18 cellular contexts compared by ENCODE assay signal in genomic region chr2:132747046-132747445, GRCh38.
DNase-seq lines count a peak whose midpoint lies in the region; ATAC-seq and TF ChIP-seq lines count a peak whose summit lies in the region.
"Had no signal": no experiment of that assay in that cellular context is flagged by ENCODE, and none has a peak within 500 bp of the region (broad histone marks: within the 10 kb centered on the region; RNA-seq: fewer than 3 reads in every experiment).

No MANE protein-coding gene starts in this region.

- peaks cover 14% of the 10 kb centered on the region for H3K4me1 ChIP-seq in BLaER1
- no peaks in the 10 kb centered on the region for H3K4me1 ChIP-seq in naive thymus-derived CD4-positive, alpha-beta T cell (ENCODE audit: control insufficient read depth in 2 of 2, insufficient read depth in 2 of 2, low read length in 2 of 2)
- H3K4me1 ChIP-seq: HAP-1 had no signal

- H3K36me3 ChIP-seq in BLaER1, result no peaks in the 10 kb centered on the region
- H3K36me3 ChIP-seq in naive thymus-derived CD4-positive, alpha-beta T cell (ENCODE audit: control insufficient read depth in 2 of 3, insufficient read depth in 3 of 3, low read length in 3 of 3), result no peaks in the 10 kb centered on the region
- H3K36me3 ChIP-seq: HAP-1 had no signal

- H3K27me3 ChIP-seq in BLaER1, result no peaks in the 10 kb centered on the region
- H3K27me3 ChIP-seq in naive thymus-derived CD4-positive, alpha-beta T cell (ENCODE audit: control insufficient read depth in 2 of 2, insufficient read depth in 2 of 2, low read length in 2 of 2), result no peaks in the 10 kb centered on the region

- CTCF ChIA-PET in naive thymus-derived CD4-positive, alpha-beta T cell (lab: Charles Lee), result no interaction called here

- ATAC-seq in GM19023 (IDR thresholded peaks at IDR 0.05; ENCODE audit: unreplicated experiment), result peak; percentile 78
- ATAC-seq in GM21515 (IDR thresholded peaks at IDR 0.05; ENCODE audit: unreplicated experiment), result peak; percentile 73
- ATAC-seq in HG03095 (IDR thresholded peaks at IDR 0.05; ENCODE audit: unreplicated experiment), result peak; percentile 67
- ATAC-seq in naive thymus-derived CD4-positive, alpha-beta T cell, result no peak

- POLR2A ChIA-PET in naive thymus-derived CD4-positive, alpha-beta T cell (lab: Charles Lee), result no interaction called here

- H4K20me1 ChIP-seq in BLaER1, result no peaks in the 10 kb centered on the region

- H3K9ac ChIP-seq in BLaER1, result no peak overlapping the region

- TF ChIP-seq CTCF in chondrocyte (IDR thresholded peaks at IDR 0.05), result no peak

- H3K4me2 ChIP-seq in BLaER1, result peak overlapping the region; percentile 21
- H3K4me2 ChIP-seq: PC-9 had no signal

- H3K9me3 ChIP-seq in BLaER1, result no peaks in the 10 kb centered on the region
- no peaks in the 10 kb centered on the region for H3K9me3 ChIP-seq in naive thymus-derived CD4-positive, alpha-beta T cell (ENCODE audit: control insufficient read depth in 2 of 3, low read length in 3 of 3)
- H3K9me3 ChIP-seq: HAP-1 had no signal

- no peak overlapping the region for H3K27ac Mint-ChIP-seq in naive thymus-derived CD4-positive, alpha-beta T cell
- H3K27ac Mint-ChIP-seq in chondrocyte (ENCODE audit: unreplicated experiment), result no peak overlapping the region

- intact Hi-C loops in naive thymus-derived CD4-positive, alpha-beta T cell (cut with micrococcal nuclease), result no loop called here

- peaks cover 0 to 5% (median 0%) of the 10 kb centered on the region in 5 donors for H3K27me3 Mint-ChIP-seq in naive thymus-derived CD4-positive, alpha-beta T cell
- no peaks in the 10 kb centered on the region for H3K27me3 Mint-ChIP-seq in chondrocyte (ENCODE audit: low read depth)

- DNase-seq in NCI-H345 treated with DMSO at 0.1 percent for 48 hours (lab: John Stamatoyannopoulos, UW; ENCODE audit: unreplicated experiment) (no peak), NCI-H748 treated with DMSO at 0.1 percent for 48 hours (lab: John Stamatoyannopoulos, UW) (no peak), chondrocyte (ENCODE audit: low spot score) (no peak)
- no peak for DNase-seq in naive thymus-derived CD4-positive, alpha-beta T cell
- DNase-seq: activated effector memory CD4-positive, alpha-beta T cell treated with anti-CD3 and anti-CD28 coated beads, Interleukin-2, amount 50 U/mL, for 16 hours; aorta; NCI-H146; PC-9; small intestine; stimulated activated naive CD4-positive, alpha-beta T cell had no signal

- H3K4me3 Mint-ChIP-seq in naive thymus-derived CD4-positive, alpha-beta T cell, result no peak overlapping the region
- no peak overlapping the region for H3K4me3 Mint-ChIP-seq in chondrocyte (ENCODE audit: unreplicated experiment)

- H3K27ac ChIP-seq in BLaER1, result no peak overlapping the region
- no peak overlapping the region for H3K27ac ChIP-seq in naive thymus-derived CD4-positive, alpha-beta T cell (ENCODE audit: low read depth, low read length)
- H3K27ac ChIP-seq: 22Rv1, C4-2B, epithelial cell of prostate, PC-9 had no signal

- H3K4me3 ChIP-seq in BLaER1, result no peak overlapping the region
- H3K4me3 ChIP-seq in naive thymus-derived CD4-positive, alpha-beta T cell (ENCODE audit: low read length), result no peak overlapping the region
- H3K4me3 ChIP-seq: HAP-1, PC-9 had no signal

- no peaks in the 10 kb centered on the region for H3K4me1 Mint-ChIP-seq in naive thymus-derived CD4-positive, alpha-beta T cell
- H3K4me1 Mint-ChIP-seq in chondrocyte (ENCODE audit: low read depth), result no peaks in the 10 kb centered on the region

- H3K9me3 Mint-ChIP-seq in naive thymus-derived CD4-positive, alpha-beta T cell, result peaks cover 0 to 25% (median 10%) of the 10 kb centered on the region in 11 donors
- H3K9me3 Mint-ChIP-seq in chondrocyte (ENCODE audit: low read depth), result peaks cover 14% of the 10 kb centered on the region

- no peaks in the 10 kb centered on the region for H3K36me3 Mint-ChIP-seq in naive thymus-derived CD4-positive, alpha-beta T cell
- peaks cover 2% of the 10 kb centered on the region for H3K36me3 Mint-ChIP-seq in chondrocyte (ENCODE audit: low read depth)
